In genomic region chr6:73134588-73134987, GRCh38 we compare ENCODE assay signal across 1 cellular context.
TF ChIP-seq lines count a peak whose summit lies in the region.

No MANE protein-coding gene starts in this region.

TF ChIP-seq in K562, 482 proteins besides CTCF, POLR2A, EP300 and RAD21 (continued from another document and continues in another):
- TF ChIP-seq, protein P1, sequence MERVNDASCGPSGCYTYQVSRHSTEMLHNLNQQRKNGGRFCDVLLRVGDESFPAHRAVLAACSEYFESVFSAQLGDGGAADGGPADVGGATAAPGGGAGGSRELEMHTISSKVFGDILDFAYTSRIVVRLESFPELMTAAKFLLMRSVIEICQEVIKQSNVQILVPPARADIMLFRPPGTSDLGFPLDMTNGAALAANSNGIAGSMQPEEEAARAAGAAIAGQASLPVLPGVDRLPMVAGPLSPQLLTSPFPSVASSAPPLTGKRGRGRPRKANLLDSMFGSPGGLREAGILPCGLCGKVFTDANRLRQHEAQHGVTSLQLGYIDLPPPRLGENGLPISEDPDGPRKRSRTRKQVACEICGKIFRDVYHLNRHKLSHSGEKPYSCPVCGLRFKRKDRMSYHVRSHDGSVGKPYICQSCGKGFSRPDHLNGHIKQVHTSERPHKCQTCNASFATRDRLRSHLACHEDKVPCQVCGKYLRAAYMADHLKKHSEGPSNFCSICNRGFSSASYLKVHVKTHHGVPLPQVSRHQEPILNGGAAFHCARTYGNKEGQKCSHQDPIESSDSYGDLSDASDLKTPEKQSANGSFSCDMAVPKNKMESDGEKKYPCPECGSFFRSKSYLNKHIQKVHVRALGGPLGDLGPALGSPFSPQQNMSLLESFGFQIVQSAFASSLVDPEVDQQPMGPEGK (CRISPR knock-in tag; IDR thresholded peaks at IDR 0.05; ENCODE audit: borderline replicate concordance) = no peak
- TF ChIP-seq ELK1 (CRISPR knock-in tag; IDR thresholded peaks at IDR 0.05) (no peak), YY1 (IDR thresholded peaks at IDR 0.05; ENCODE audit: borderline replicate concordance in 1 of 3, control insufficient read depth in 1 of 3, extremely low read depth in 1 of 3, insufficient read depth in 3 of 3, insufficient read length in 1 of 3, insufficient replicate concordance in 2 of 3, low read depth in 1 of 3, low read length in 2 of 3) (peak in 1 of 3 experiments; percentile 21), TGIF2 (CRISPR knock-in tag; IDR thresholded peaks at IDR 0.05) (no peak), SMC3 (conservative IDR thresholded peaks at IDR 0.05; ENCODE audit: insufficient read depth, low read depth, low read length) (peak; percentile 43; the same call in 1 of the 2 replicates), ZHX1 (conservative IDR thresholded peaks at IDR 0.05; ENCODE audit: low read length) (no peak), GTF2A2 (tag; IDR thresholded peaks at IDR 0.05) (no peak), CREB1 (IDR thresholded peaks at IDR 0.05) (0 out of 2 replicates have a peak, but pooled peaks have one; percentile 40), CREB1 (CRISPR knock-in tag; IDR thresholded peaks at IDR 0.05) (no peak), MCM3 (IDR thresholded peaks at IDR 0.05) (no peak), RBBP5 (IDR thresholded peaks at IDR 0.05; ENCODE audit: borderline replicate concordance, insufficient read depth, low read length, poor library complexity, severe bottlenecking) (no peak), POLR3A (IDR thresholded peaks at IDR 0.05; ENCODE audit: borderline replicate concordance, extremely low read depth, insufficient read depth, insufficient read length) (no peak), PRMT5 (CRISPR knock-in tag; IDR thresholded peaks at IDR 0.05) (no peak), MIER1 (IDR thresholded peaks at IDR 0.05; ENCODE audit: low read depth) (no peak), ZNF431 (CRISPR knock-in tag; IDR thresholded peaks at IDR 0.05) (no peak), ZNF253 (CRISPR knock-in tag; conservative IDR thresholded peaks at IDR 0.05) (no peak), CHAMP1 (IDR thresholded peaks at IDR 0.05) (peak; percentile 47; the same call in 1 of the 2 replicates), CREM (IDR thresholded peaks at IDR 0.05; ENCODE audit: low read depth) (peak; percentile 90)
- TF ChIP-seq, protein P2, sequence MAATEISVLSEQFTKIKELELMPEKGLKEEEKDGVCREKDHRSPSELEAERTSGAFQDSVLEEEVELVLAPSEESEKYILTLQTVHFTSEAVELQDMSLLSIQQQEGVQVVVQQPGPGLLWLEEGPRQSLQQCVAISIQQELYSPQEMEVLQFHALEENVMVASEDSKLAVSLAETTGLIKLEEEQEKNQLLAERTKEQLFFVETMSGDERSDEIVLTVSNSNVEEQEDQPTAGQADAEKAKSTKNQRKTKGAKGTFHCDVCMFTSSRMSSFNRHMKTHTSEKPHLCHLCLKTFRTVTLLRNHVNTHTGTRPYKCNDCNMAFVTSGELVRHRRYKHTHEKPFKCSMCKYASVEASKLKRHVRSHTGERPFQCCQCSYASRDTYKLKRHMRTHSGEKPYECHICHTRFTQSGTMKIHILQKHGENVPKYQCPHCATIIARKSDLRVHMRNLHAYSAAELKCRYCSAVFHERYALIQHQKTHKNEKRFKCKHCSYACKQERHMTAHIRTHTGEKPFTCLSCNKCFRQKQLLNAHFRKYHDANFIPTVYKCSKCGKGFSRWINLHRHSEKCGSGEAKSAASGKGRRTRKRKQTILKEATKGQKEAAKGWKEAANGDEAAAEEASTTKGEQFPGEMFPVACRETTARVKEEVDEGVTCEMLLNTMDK (IDR thresholded peaks at IDR 0.05; ENCODE audit: borderline replicate concordance, insufficient read depth, low read depth, low read length, poor library complexity, severe bottlenecking) = peak; percentile 67
- TF ChIP-seq, protein P3, sequence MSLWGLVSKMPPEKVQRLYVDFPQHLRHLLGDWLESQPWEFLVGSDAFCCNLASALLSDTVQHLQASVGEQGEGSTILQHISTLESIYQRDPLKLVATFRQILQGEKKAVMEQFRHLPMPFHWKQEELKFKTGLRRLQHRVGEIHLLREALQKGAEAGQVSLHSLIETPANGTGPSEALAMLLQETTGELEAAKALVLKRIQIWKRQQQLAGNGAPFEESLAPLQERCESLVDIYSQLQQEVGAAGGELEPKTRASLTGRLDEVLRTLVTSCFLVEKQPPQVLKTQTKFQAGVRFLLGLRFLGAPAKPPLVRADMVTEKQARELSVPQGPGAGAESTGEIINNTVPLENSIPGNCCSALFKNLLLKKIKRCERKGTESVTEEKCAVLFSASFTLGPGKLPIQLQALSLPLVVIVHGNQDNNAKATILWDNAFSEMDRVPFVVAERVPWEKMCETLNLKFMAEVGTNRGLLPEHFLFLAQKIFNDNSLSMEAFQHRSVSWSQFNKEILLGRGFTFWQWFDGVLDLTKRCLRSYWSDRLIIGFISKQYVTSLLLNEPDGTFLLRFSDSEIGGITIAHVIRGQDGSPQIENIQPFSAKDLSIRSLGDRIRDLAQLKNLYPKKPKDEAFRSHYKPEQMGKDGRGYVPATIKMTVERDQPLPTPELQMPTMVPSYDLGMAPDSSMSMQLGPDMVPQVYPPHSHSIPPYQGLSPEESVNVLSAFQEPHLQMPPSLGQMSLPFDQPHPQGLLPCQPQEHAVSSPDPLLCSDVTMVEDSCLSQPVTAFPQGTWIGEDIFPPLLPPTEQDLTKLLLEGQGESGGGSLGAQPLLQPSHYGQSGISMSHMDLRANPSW (CRISPR knock-in tag; IDR thresholded peaks at IDR 0.05) = no peak
- TF ChIP-seq, protein P4, sequence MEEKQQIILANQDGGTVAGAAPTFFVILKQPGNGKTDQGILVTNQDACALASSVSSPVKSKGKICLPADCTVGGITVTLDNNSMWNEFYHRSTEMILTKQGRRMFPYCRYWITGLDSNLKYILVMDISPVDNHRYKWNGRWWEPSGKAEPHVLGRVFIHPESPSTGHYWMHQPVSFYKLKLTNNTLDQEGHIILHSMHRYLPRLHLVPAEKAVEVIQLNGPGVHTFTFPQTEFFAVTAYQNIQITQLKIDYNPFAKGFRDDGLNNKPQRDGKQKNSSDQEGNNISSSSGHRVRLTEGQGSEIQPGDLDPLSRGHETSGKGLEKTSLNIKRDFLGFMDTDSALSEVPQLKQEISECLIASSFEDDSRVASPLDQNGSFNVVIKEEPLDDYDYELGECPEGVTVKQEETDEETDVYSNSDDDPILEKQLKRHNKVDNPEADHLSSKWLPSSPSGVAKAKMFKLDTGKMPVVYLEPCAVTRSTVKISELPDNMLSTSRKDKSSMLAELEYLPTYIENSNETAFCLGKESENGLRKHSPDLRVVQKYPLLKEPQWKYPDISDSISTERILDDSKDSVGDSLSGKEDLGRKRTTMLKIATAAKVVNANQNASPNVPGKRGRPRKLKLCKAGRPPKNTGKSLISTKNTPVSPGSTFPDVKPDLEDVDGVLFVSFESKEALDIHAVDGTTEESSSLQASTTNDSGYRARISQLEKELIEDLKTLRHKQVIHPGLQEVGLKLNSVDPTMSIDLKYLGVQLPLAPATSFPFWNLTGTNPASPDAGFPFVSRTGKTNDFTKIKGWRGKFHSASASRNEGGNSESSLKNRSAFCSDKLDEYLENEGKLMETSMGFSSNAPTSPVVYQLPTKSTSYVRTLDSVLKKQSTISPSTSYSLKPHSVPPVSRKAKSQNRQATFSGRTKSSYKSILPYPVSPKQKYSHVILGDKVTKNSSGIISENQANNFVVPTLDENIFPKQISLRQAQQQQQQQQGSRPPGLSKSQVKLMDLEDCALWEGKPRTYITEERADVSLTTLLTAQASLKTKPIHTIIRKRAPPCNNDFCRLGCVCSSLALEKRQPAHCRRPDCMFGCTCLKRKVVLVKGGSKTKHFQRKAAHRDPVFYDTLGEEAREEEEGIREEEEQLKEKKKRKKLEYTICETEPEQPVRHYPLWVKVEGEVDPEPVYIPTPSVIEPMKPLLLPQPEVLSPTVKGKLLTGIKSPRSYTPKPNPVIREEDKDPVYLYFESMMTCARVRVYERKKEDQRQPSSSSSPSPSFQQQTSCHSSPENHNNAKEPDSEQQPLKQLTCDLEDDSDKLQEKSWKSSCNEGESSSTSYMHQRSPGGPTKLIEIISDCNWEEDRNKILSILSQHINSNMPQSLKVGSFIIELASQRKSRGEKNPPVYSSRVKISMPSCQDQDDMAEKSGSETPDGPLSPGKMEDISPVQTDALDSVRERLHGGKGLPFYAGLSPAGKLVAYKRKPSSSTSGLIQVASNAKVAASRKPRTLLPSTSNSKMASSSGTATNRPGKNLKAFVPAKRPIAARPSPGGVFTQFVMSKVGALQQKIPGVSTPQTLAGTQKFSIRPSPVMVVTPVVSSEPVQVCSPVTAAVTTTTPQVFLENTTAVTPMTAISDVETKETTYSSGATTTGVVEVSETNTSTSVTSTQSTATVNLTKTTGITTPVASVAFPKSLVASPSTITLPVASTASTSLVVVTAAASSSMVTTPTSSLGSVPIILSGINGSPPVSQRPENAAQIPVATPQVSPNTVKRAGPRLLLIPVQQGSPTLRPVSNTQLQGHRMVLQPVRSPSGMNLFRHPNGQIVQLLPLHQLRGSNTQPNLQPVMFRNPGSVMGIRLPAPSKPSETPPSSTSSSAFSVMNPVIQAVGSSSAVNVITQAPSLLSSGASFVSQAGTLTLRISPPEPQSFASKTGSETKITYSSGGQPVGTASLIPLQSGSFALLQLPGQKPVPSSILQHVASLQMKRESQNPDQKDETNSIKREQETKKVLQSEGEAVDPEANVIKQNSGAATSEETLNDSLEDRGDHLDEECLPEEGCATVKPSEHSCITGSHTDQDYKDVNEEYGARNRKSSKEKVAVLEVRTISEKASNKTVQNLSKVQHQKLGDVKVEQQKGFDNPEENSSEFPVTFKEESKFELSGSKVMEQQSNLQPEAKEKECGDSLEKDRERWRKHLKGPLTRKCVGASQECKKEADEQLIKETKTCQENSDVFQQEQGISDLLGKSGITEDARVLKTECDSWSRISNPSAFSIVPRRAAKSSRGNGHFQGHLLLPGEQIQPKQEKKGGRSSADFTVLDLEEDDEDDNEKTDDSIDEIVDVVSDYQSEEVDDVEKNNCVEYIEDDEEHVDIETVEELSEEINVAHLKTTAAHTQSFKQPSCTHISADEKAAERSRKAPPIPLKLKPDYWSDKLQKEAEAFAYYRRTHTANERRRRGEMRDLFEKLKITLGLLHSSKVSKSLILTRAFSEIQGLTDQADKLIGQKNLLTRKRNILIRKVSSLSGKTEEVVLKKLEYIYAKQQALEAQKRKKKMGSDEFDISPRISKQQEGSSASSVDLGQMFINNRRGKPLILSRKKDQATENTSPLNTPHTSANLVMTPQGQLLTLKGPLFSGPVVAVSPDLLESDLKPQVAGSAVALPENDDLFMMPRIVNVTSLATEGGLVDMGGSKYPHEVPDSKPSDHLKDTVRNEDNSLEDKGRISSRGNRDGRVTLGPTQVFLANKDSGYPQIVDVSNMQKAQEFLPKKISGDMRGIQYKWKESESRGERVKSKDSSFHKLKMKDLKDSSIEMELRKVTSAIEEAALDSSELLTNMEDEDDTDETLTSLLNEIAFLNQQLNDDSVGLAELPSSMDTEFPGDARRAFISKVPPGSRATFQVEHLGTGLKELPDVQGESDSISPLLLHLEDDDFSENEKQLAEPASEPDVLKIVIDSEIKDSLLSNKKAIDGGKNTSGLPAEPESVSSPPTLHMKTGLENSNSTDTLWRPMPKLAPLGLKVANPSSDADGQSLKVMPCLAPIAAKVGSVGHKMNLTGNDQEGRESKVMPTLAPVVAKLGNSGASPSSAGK (IDR thresholded peaks at IDR 0.05) = peak; percentile 58
- TF ChIP-seq, protein P5, sequence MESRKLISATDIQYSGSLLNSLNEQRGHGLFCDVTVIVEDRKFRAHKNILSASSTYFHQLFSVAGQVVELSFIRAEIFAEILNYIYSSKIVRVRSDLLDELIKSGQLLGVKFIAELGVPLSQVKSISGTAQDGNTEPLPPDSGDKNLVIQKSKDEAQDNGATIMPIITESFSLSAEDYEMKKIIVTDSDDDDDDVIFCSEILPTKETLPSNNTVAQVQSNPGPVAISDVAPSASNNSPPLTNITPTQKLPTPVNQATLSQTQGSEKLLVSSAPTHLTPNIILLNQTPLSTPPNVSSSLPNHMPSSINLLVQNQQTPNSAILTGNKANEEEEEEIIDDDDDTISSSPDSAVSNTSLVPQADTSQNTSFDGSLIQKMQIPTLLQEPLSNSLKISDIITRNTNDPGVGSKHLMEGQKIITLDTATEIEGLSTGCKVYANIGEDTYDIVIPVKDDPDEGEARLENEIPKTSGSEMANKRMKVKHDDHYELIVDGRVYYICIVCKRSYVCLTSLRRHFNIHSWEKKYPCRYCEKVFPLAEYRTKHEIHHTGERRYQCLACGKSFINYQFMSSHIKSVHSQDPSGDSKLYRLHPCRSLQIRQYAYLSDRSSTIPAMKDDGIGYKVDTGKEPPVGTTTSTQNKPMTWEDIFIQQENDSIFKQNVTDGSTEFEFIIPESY (CRISPR knock-in tag; IDR thresholded peaks at IDR 0.05) = peak; percentile 99
